19 cellular contexts compared by ENCODE assay signal in the genomic region with DNA sequence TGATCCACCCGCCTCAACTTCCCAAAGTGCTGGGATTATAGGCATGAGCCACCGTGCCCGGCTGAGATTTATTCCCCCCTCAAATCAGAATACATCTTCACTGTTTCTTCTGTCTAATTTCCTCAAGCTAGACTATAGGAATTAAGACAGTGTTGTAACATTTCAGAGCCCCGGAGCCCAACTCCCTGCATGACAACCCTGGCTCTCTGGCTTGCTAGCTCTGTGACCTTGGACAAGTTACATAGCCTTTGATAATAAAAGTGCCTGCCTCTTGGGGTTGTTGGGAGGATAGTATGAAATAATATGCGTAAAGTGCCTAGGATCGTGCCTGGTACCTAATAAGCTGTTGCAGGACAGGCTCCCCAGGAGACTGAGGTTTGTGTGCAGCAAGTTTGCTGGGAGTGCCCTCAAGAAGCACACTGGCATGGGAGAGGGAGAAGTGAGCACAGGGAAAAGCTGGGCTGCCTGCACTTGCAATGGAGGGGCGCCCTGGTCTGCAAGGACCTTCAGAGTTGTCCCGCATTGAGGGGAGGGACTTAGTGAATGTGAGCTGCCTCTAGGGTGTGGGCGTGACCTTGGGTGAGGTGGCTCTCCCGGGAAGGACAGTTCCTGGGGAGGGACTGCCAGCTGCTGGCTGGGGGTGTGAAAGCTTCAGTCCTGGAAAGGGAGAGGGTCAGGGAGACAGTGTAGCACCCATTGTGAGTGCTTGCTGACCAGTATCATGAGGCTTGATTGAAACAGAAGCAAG. TPM values are rescaled to one million over a fixed set of nuclear protein-coding genes. Genes with fewer than 3 reads are reported as not detected.
A peak's percentile ranks its signal among the peaks of the same experiment; 100 is the strongest.
DNase-seq lines count a peak whose midpoint lies in the region; ATAC-seq, FAIRE-seq and TF ChIP-seq lines count a peak whose summit lies in the region.
"Had no signal": no experiment of that assay in that cellular context is flagged by ENCODE, and none has a peak within 500 bp of the region (broad histone marks: within the 10 kb centered on the region; RNA-seq: fewer than 3 reads in every experiment).

No MANE protein-coding gene starts in this region.

- no peak for FAIRE-seq in small intestine (lab: Jason Lieb, UNC)

- H3K4me3 ChIP-seq in Peyer's patch: no peak overlapping the region
- no peak overlapping the region for H3K4me3 ChIP-seq in small intestine (ENCODE audit: low read depth in 1 of 2, low read length in 2 of 2)
- H3K4me3 ChIP-seq: MG63, SJSA1 had no signal

- no peak for TF ChIP-seq CTCF in Peyer's patch (IDR thresholded peaks at IDR 0.05)

- intact Hi-C loops in left cardiac atrium (cut with DNase I): no loop called here

- peak; percentile 80 to 90 for ATAC-seq in left cardiac atrium
- ATAC-seq: activated T-helper 17 cell treated with anti-CD3 and anti-CD28 coated beads, Interleukin-2, amount 50 U/mL, for 72 hours; left lobe of liver; naive thymus-derived CD8-positive, alpha-beta T cell had no signal

- DNase-seq in DMS 273 (lab: John Stamatoyannopoulos, UW; ENCODE audit: unreplicated experiment) (peak; percentile 29), DMS 273 treated with DMSO at 0.1 percent for 48 hours (lab: John Stamatoyannopoulos, UW) (no peak), Peyer's patch (peak in 2 of 3 donors; percentile 63 to 66), left cardiac atrium (peak; percentile 45), small intestine (peak; percentile 72), T-helper 9 cell (no peak), COLO668 (lab: John Stamatoyannopoulos, UW; ENCODE audit: unreplicated experiment) (no peak)
- DNase-seq in activated CD4-positive, alpha-beta T cell treated with anti-CD3 and anti-CD28 coated beads, Interleukin-2, amount 50 U/mL, for 1 hour: no peak
- DNase-seq: activated CD4-positive, alpha-beta T cell treated with anti-CD3 and anti-CD28 coated beads, Interleukin-2, amount 50 U/mL, for 4 hours; CD4-positive, alpha-beta T cell; GDM1; MG63; naive thymus-derived CD8-positive, alpha-beta T cell; NCI-H2081 treated with DMSO at 0.1 percent for 48 hours had no signal

- 44 to 70% (median 55%) methylated on average over 10 of the region's 10 CpGs for WGBS in small intestine, 3 donors

- H3K36me3 ChIP-seq in Peyer's patch (no peaks in the 10 kb centered on the region), small intestine (ENCODE audit: control insufficient read depth in 2 of 2, insufficient read depth in 2 of 2, low read length in 2 of 2) (no peaks in the 10 kb centered on the region)
- H3K36me3 ChIP-seq: MG63, SJSA1 had no signal

- H3K27ac ChIP-seq in Peyer's patch: no peak overlapping the region
- H3K27ac ChIP-seq in small intestine (ENCODE audit: low read depth in 1 of 2, low read length in 1 of 2): peak overlapping the region in 1 of 2 donors; percentile 20
- H3K27ac ChIP-seq: 22Rv1, SJSA1 had no signal

- H3K27me3 ChIP-seq in Peyer's patch (no peaks in the 10 kb centered on the region), small intestine (ENCODE audit: control insufficient read depth in 2 of 2, insufficient read depth in 2 of 2, low read length in 2 of 2) (no peaks in the 10 kb centered on the region)
- H3K27me3 ChIP-seq: MG63, SJSA1 had no signal

- no peak for TF ChIP-seq POLR2A in Peyer's patch (IDR thresholded peaks at IDR 0.05)

- H3K4me1 ChIP-seq in Peyer's patch (peaks cover 0 to 13% (median 1%) of the 10 kb centered on the region in 4 donors), small intestine (ENCODE audit: control insufficient read depth in 2 of 2, insufficient read depth in 1 of 2, low read depth in 1 of 2, low read length in 1 of 2) (peaks cover 0 to 1% of the 10 kb centered on the region in 2 donors)
- H3K4me1 ChIP-seq: SJSA1 had no signal

- H3K9me3 ChIP-seq in Peyer's patch (no peaks in the 10 kb centered on the region), small intestine (ENCODE audit: control insufficient read depth, low read depth) (no peaks in the 10 kb centered on the region)
- H3K9me3 ChIP-seq: MG63, SJSA1 had no signal

RNA-seq across cellular contexts. Expression of a gene that starts 43.4 kb away (rescaled TPM):
- 10 to 100 TPM; 24.5 to 37.6 (median 24.6) TPM for total RNA-seq in Peyer's patch
- 10 to 100 TPM; 20.5 to 25.3 TPM for total RNA-seq in left cardiac atrium
- 10 to 100 TPM in 1 of 3 donors, 1 to 10 TPM in 2; 6.7 to 14.4 (median 7.3) TPM for polyA plus RNA-seq in small intestine

RNA-seq across cellular contexts. Expression of a gene that starts 48.7 kb away (rescaled TPM):
- 100 to 1,000 TPM in 1 of 4 donors, 10 to 100 TPM in 3; 47.9 to 106 (median 95.9) TPM for total RNA-seq in Peyer's patch
- 1 to 10 TPM; 1.5 to 2.6 TPM for total RNA-seq in left cardiac atrium
- 100 to 1,000 TPM in 2 of 3 donors, 10 to 100 TPM in 1; 44.1 to 198 (median 119) TPM for polyA plus RNA-seq in small intestine
- total RNA-seq: CD4-positive, alpha-beta T cell; pulmonary artery endothelial cell; SJSA1 had no signal

Comparison
In these comparisons a context has a peak if more than half of its experiments do, and no peak if none do; other contexts are left out.
1. DNase-seq: peak in DMS 273 (single experiment), Peyer's patch (2 of 3), left cardiac atrium (single experiment) and small intestine (single experiment); none in DMS 273 treated with DMSO at 0.1 percent for 48 hours (single experiment), activated CD4-positive, alpha-beta T cell treated with anti-CD3 and anti-CD28 coated beads, Interleukin-2, amount 50 U/mL, for 1 hour (single experiment), T-helper 9 cell (single experiment) and COLO668 (single experiment).
2. RNA of a gene that starts 48.7 kb away (total RNA-seq): 47.9 to 106 TPM in Peyer's patch; 1.5 to 2.6 TPM in left cardiac atrium; every median in the first group is over 10 times any median in the second.